32 cellular contexts compared by ENCODE assay signal in the genomic region with DNA sequence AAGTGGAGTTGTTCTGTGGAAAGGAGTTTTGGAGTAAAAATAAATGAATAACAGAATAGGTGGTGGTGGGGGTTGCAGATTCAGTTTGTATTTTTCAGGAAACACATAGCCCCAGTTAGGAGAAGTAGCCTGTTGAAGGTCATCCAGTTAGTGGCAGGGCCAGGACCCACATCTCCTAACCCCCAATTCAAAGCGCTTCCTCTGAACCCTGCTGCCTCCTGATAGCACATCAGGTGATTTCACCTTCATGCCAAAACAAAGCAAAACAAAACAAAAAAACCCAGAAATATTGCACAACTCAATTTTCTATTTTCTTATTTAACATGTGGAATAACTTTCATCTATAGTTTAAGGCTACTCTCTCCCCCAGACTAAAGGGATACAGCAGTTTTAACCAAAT.
"Had no signal": no experiment of that assay in that cellular context is flagged by ENCODE, and none has a peak within 500 bp of the region (broad histone marks: within the 10 kb centered on the region; RNA-seq: fewer than 3 reads in every experiment).

No MANE protein-coding gene starts in this region.

- H3K36me3 ChIP-seq: brain microvascular endothelial cell, WERI-Rb-1 had no signal

- H3K4me3 ChIP-seq: coronary artery had no signal

- FAIRE-seq: astrocyte, bronchial epithelial cell had no signal

- DNase-seq: activated CD4-positive, alpha-beta memory T cell treated with anti-CD3 and anti-CD28 coated beads, Interleukin-2, amount 10 ng/mL, durations not matched to agents 7 days and 5 days; activated CD4-positive, alpha-beta T cell treated with anti-CD3 and anti-CD28 coated beads for 36 hours; activated CD4-positive, alpha-beta T cell treated with anti-CD3 and anti-CD28 coated beads, Interleukin-2, amount 10 ng/mL, durations not matched to agents 24 days and 14 days; activated CD4-positive, CD25-positive, alpha-beta regulatory T cell; activated CD4-positive, CD25-positive, alpha-beta regulatory T cell treated with anti-CD3 and anti-CD28 coated beads, Interleukin-2, amount 50 U/mL, for 72 hours; activated CD8-positive, alpha-beta memory T cell treated with anti-CD3 and anti-CD28 coated beads, Interleukin-2, amount 50 U/mL, for 48 hours; activated effector memory CD4-positive, alpha-beta T cell treated with Interleukin-2 at 50 U/mL for 16 hours; activated gamma-delta T cell treated with Interleukin-2 at 50 U/mL for 16 hours; activated naive CD4-positive, alpha-beta T cell treated with anti-CD3 and anti-CD28 coated beads, Interleukin-2, amount 50 U/mL, for 16 hours; activated naive CD4-positive, alpha-beta T cell treated with Interleukin-2 at 50 U/mL for 16 hours; activated T-cell treated with anti-CD3 and anti-CD28 coated beads for 4 hours; activated T-cell treated with anti-CD3 and anti-CD28 coated beads, Interleukin-2, amount 50 U/mL, for 24 hours; amniotic stem cell; anterior cingulate cortex; brain microvascular endothelial cell; effector CD4-positive, alpha-beta T cell; effector memory CD8-positive, alpha-beta T cell; foreskin fibroblast; head of caudate nucleus; T-helper 1 cell; T-helper 17 cell; T1000; WERI-Rb-1 had no signal

- H3K4me1 Mint-ChIP-seq: activated CD4-positive, alpha-beta memory T cell treated with anti-CD3 and anti-CD28 coated beads, Interleukin-2, amount 10 ng/mL, durations not matched to agents 7 days and 5 days; activated CD4-positive, alpha-beta T cell treated with anti-CD3 and anti-CD28 coated beads for 36 hours; activated CD4-positive, alpha-beta T cell treated with anti-CD3 and anti-CD28 coated beads, Interleukin-2, amount 10 ng/mL, durations not matched to agents 24 days and 14 days; activated T-helper 17 cell treated with anti-CD3 and anti-CD28 coated beads, Interleukin-2, amount 50 U/mL, for 72 hours; central memory CD8-positive, alpha-beta T cell; T-helper 17 cell had no signal

- H3K9me3 Mint-ChIP-seq: activated CD4-positive, alpha-beta memory T cell treated with anti-CD3 and anti-CD28 coated beads, Interleukin-2, amount 10 ng/mL, durations not matched to agents 7 days and 5 days; activated CD4-positive, alpha-beta T cell treated with anti-CD3 and anti-CD28 coated beads, Interleukin-2, amount 10 ng/mL, durations not matched to agents 24 days and 14 days; activated T-cell treated with anti-CD3 and anti-CD28 coated beads, Interleukin-2, amount 50 U/mL, for 24 hours; central memory CD8-positive, alpha-beta T cell; dendritic cell treated with granulocyte-macrophage colony-stimulating factor and Interleukin-4, amounts not matched to agents 40 ng/mL and 50 ng/mL, for 4 days; effector memory CD8-positive, alpha-beta T cell; T-helper 2 cell treated with Interferon-gamma antibody and Interleukin-4, amounts not matched to agents 5 μg/mL and 100 μg/mL, for 36 hours had no signal

- H3K27ac ChIP-seq: brain microvascular endothelial cell, coronary artery, epithelial cell of prostate, WERI-Rb-1 had no signal

- H3K4me3 Mint-ChIP-seq: activated CD4-positive, alpha-beta memory T cell treated with anti-CD3 and anti-CD28 coated beads, Interleukin-2, amount 10 ng/mL, durations not matched to agents 7 days and 5 days; activated CD4-positive, alpha-beta T cell treated with anti-CD3 and anti-CD28 coated beads for 36 hours; activated CD4-positive, alpha-beta T cell treated with anti-CD3 and anti-CD28 coated beads, Interleukin-2, amount 10 ng/mL, durations not matched to agents 24 days and 14 days; activated naive CD8-positive, alpha-beta T cell; activated T-cell treated with anti-CD3 and anti-CD28 coated beads, Interleukin-2, amount 50 U/mL, for 24 hours; activated T-helper 17 cell treated with anti-CD3 and anti-CD28 coated beads, Interleukin-2, amount 50 U/mL, for 72 hours; central memory CD8-positive, alpha-beta T cell; dendritic cell treated with granulocyte-macrophage colony-stimulating factor and Interleukin-4, amounts not matched to agents 40 ng/mL and 50 ng/mL, for 4 days; effector memory CD8-positive, alpha-beta T cell; T-helper 17 cell; T-helper 2 cell treated with Interferon-gamma antibody and Interleukin-4, amounts not matched to agents 5 μg/mL and 100 μg/mL, for 36 hours had no signal

- H3K27me3 Mint-ChIP-seq: dendritic cell treated with granulocyte-macrophage colony-stimulating factor and Interleukin-4, amounts not matched to agents 40 ng/mL and 50 ng/mL, for 4 days had no signal

- H3K27ac Mint-ChIP-seq: activated CD4-positive, alpha-beta memory T cell treated with anti-CD3 and anti-CD28 coated beads, Interleukin-2, amount 10 ng/mL, durations not matched to agents 7 days and 5 days; activated CD4-positive, alpha-beta T cell treated with anti-CD3 and anti-CD28 coated beads for 36 hours; activated CD4-positive, alpha-beta T cell treated with anti-CD3 and anti-CD28 coated beads, Interleukin-2, amount 10 ng/mL, durations not matched to agents 24 days and 14 days; activated naive CD8-positive, alpha-beta T cell; activated T-cell treated with anti-CD3 and anti-CD28 coated beads, Interleukin-2, amount 50 U/mL, for 24 hours; activated T-helper 17 cell treated with anti-CD3 and anti-CD28 coated beads, Interleukin-2, amount 50 U/mL, for 72 hours; dendritic cell treated with granulocyte-macrophage colony-stimulating factor and Interleukin-4, amounts not matched to agents 40 ng/mL and 50 ng/mL, for 4 days; effector memory CD8-positive, alpha-beta T cell; T-helper 17 cell; T-helper 2 cell treated with Interferon-gamma antibody and Interleukin-4, amounts not matched to agents 5 μg/mL and 100 μg/mL, for 36 hours had no signal

- ATAC-seq: activated CD4-positive, alpha-beta T cell treated with anti-CD3 and anti-CD28 coated beads for 36 hours; activated T-helper 17 cell treated with anti-CD3 and anti-CD28 coated beads, Interleukin-2, amount 50 U/mL, for 72 hours; effector memory CD8-positive, alpha-beta T cell; T-helper 17 cell had no signal

- H3K27me3 ChIP-seq: brain microvascular endothelial cell had no signal
